Comparison of ENCODE assay signal across 1 cellular context in the genomic region with DNA sequence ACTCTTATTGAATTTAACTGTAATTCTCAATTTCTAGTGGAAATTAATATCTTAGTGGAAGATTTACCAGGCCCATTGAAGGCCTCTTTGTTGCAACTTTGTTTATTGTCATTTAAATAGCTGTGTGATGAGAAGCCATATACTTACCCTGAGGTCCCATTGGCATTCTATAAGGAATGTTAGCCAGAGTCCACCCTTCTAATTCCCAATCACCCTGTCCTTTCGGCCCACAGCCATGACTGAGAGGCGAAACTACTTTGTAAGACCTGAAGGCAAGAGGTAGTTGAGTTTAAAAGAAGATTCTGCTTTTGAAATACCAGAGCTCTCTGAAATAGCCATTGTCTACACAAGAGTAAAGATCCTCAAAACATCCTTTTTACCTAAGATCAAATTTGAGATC.
TF ChIP-seq lines count a peak whose summit lies in the region.

No MANE protein-coding gene starts in this region.

TF ChIP-seq in WTC11, 78 proteins besides CTCF, POLR2A, EP300 and RAD21 (continued from another document):
- TF ChIP-seq, protein P1, sequence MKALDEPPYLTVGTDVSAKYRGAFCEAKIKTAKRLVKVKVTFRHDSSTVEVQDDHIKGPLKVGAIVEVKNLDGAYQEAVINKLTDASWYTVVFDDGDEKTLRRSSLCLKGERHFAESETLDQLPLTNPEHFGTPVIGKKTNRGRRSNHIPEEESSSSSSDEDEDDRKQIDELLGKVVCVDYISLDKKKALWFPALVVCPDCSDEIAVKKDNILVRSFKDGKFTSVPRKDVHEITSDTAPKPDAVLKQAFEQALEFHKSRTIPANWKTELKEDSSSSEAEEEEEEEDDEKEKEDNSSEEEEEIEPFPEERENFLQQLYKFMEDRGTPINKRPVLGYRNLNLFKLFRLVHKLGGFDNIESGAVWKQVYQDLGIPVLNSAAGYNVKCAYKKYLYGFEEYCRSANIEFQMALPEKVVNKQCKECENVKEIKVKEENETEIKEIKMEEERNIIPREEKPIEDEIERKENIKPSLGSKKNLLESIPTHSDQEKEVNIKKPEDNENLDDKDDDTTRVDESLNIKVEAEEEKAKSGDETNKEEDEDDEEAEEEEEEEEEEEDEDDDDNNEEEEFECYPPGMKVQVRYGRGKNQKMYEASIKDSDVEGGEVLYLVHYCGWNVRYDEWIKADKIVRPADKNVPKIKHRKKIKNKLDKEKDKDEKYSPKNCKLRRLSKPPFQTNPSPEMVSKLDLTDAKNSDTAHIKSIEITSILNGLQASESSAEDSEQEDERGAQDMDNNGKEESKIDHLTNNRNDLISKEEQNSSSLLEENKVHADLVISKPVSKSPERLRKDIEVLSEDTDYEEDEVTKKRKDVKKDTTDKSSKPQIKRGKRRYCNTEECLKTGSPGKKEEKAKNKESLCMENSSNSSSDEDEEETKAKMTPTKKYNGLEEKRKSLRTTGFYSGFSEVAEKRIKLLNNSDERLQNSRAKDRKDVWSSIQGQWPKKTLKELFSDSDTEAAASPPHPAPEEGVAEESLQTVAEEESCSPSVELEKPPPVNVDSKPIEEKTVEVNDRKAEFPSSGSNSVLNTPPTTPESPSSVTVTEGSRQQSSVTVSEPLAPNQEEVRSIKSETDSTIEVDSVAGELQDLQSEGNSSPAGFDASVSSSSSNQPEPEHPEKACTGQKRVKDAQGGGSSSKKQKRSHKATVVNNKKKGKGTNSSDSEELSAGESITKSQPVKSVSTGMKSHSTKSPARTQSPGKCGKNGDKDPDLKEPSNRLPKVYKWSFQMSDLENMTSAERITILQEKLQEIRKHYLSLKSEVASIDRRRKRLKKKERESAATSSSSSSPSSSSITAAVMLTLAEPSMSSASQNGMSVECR (CRISPR knock-in tag; IDR thresholded peaks at IDR 0.05; ENCODE audit: borderline replicate concordance) = no peak
- no peak for TF ChIP-seq RELA (CRISPR knock-in tag; IDR thresholded peaks at IDR 0.05; ENCODE audit: borderline replicate concordance)
- no peak for TF ChIP-seq NFATC4 (CRISPR knock-in tag; IDR thresholded peaks at IDR 0.05)
- TF ChIP-seq, protein P2, sequence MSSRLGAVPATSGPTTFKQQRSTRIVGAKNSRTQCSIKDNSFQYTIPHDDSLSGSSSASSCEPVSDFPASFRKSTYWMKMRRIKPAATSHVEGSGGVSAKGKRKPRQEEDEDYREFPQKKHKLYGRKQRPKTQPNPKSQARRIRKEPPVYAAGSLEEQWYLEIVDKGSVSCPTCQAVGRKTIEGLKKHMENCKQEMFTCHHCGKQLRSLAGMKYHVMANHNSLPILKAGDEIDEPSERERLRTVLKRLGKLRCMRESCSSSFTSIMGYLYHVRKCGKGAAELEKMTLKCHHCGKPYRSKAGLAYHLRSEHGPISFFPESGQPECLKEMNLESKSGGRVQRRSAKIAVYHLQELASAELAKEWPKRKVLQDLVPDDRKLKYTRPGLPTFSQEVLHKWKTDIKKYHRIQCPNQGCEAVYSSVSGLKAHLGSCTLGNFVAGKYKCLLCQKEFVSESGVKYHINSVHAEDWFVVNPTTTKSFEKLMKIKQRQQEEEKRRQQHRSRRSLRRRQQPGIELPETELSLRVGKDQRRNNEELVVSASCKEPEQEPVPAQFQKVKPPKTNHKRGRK (CRISPR knock-in tag; IDR thresholded peaks at IDR 0.05; ENCODE audit: borderline replicate concordance) = no peak
- TF ChIP-seq ZNF396 (CRISPR knock-in tag; IDR thresholded peaks at IDR 0.05; ENCODE audit: borderline replicate concordance) = no peak
